In the genomic region with DNA sequence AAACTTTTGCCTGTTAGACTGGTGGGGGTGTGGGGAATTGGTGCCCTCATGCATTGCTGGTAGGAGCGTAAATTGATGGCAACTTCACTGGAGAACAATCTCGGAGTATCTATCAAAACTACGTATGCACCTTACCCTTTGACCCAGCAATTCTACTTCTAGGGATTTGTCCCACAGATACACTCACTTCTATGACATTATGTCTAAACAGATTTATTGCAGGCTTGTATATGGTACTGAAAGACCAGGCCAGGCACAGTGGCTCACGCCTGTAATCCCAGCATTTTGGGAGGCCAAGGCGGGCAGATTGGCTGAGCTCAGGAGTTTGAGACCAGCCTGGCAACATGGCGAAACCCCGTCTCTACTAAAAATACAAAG, we compare ENCODE assay signal across 18 cellular contexts.
"Had no signal": no experiment of that assay in that cellular context is flagged by ENCODE, and none has a peak within 500 bp of the region (broad histone marks: within the 10 kb centered on the region; RNA-seq: fewer than 3 reads in every experiment).

No MANE protein-coding gene starts in this region.

- ATAC-seq: foreskin keratinocyte; left cardiac atrium; naive thymus-derived CD8-positive, alpha-beta T cell; stimulated activated memory B cell treated with anti-CD40 and anti-IgM and Interleukin-4, amounts not matched to agents 10 μg/mL and 1 μg/mL and 100 μg/mL, for 72 hours; upper lobe of right lung had no signal

- H3K27ac Mint-ChIP-seq: endodermal cell; naive thymus-derived CD8-positive, alpha-beta T cell; stimulated activated memory B cell treated with anti-CD40 and anti-IgM and Interleukin-4, amounts not matched to agents 10 μg/mL and 1 μg/mL and 100 μg/mL, for 72 hours; stimulated activated naive CD8-positive, alpha-beta T cell treated with anti-CD3 and anti-CD28 coated beads, Interleukin-15, Interleukin-2, amounts not matched to agents 100 ng/mL and 50 ng/mL, for 24 hours had no signal

- H3K36me3 ChIP-seq: tibial artery, upper lobe of right lung had no signal

- H3K4me3 Mint-ChIP-seq: endodermal cell; naive thymus-derived CD8-positive, alpha-beta T cell; stimulated activated memory B cell treated with anti-CD40 and anti-IgM and Interleukin-4, amounts not matched to agents 10 μg/mL and 1 μg/mL and 100 μg/mL, for 72 hours; stimulated activated naive CD8-positive, alpha-beta T cell treated with anti-CD3 and anti-CD28 coated beads, Interleukin-15, Interleukin-2, amounts not matched to agents 100 ng/mL and 50 ng/mL, for 24 hours had no signal

- H3K9me3 ChIP-seq: spleen, tibial artery, upper lobe of right lung had no signal

- H3K4me3 ChIP-seq: coronary artery, spleen, tibial artery, upper lobe of right lung had no signal

- DNase-seq: effector CD4-positive, alpha-beta T cell; endodermal cell; erythroblast; foreskin keratinocyte; kidney; left cardiac atrium; mesendoderm; naive thymus-derived CD8-positive, alpha-beta T cell; spleen; stimulated activated CD4-positive, alpha-beta T cell treated with anti-CD3 and anti-CD28 coated beads, Interleukin-15, amount 100 ng/mL, for 24 hours; stimulated activated CD4-positive, alpha-beta T cell treated with anti-CD3 and anti-CD28 coated beads, Interleukin-1b, Interleukin-23, amount 100 ng/mL, for 48 hours; stimulated activated CD4-positive, alpha-beta T cell treated with anti-CD3 and anti-CD28 coated beads, Interleukin-4, amount 100 ng/mL, for 24 hours; tibial artery; upper lobe of right lung had no signal

- FAIRE-seq: endothelial cell of umbilical vein, kidney had no signal

- H3K27ac ChIP-seq: coronary artery, foreskin keratinocyte, spleen, tibial artery, upper lobe of right lung had no signal

- H3K27me3 ChIP-seq: foreskin keratinocyte, spleen, tibial artery, upper lobe of right lung had no signal

- H3K9me3 Mint-ChIP-seq: endodermal cell; naive thymus-derived CD8-positive, alpha-beta T cell; stimulated activated memory B cell treated with anti-CD40 and anti-IgM and Interleukin-4, amounts not matched to agents 10 μg/mL and 1 μg/mL and 100 μg/mL, for 72 hours; stimulated activated naive CD8-positive, alpha-beta T cell treated with anti-CD3 and anti-CD28 coated beads, Interleukin-15, Interleukin-2, amounts not matched to agents 100 ng/mL and 50 ng/mL, for 24 hours had no signal

- H3K27me3 Mint-ChIP-seq: naive thymus-derived CD8-positive, alpha-beta T cell; stimulated activated memory B cell treated with anti-CD40 and anti-IgM and Interleukin-4, amounts not matched to agents 10 μg/mL and 1 μg/mL and 100 μg/mL, for 72 hours; stimulated activated naive CD8-positive, alpha-beta T cell treated with anti-CD3 and anti-CD28 coated beads, Interleukin-15, Interleukin-2, amounts not matched to agents 100 ng/mL and 50 ng/mL, for 24 hours had no signal
